In genomic region chr20:49446808-49447207, GRCh38 we compare ENCODE assay signal across 9 cellular contexts. TPM values are rescaled to one million over a fixed set of nuclear protein-coding genes. Genes with fewer than 3 reads are reported as not detected.
DNase-seq lines count a peak whose midpoint lies in the region; ATAC-seq and TF ChIP-seq lines count a peak whose summit lies in the region.
"Had no signal": no experiment of that assay in that cellular context is flagged by ENCODE, and none has a peak within 500 bp of the region (broad histone marks: within the 10 kb centered on the region; RNA-seq: fewer than 3 reads in every experiment).

No MANE protein-coding gene starts in this region.

- H3K4me3 ChIP-seq in MG63 (no peak overlapping the region), dorsolateral prefrontal cortex (peak overlapping the region in 6 of 59 donors; percentile 8 to 37 (median 22)), skeletal muscle tissue (ENCODE audit: low read length in 3 of 3) (no peak overlapping the region)

- H3K27me3 ChIP-seq in MG63 = no peaks in the 10 kb centered on the region
- no peaks in the 10 kb centered on the region for H3K27me3 ChIP-seq in dorsolateral prefrontal cortex
- no peaks in the 10 kb centered on the region for H3K27me3 ChIP-seq in skeletal muscle tissue (ENCODE audit: control insufficient read depth in 3 of 3, insufficient read depth in 3 of 3, low read length in 3 of 3)

- peak; percentile 56 for DNase-seq in MG63
- peak in 8 of 10 donors; percentile 40 to 83 (median 75) for DNase-seq in dorsolateral prefrontal cortex
- peak; percentile 73 for DNase-seq in left kidney (ENCODE audit: low read depth, low spot score)
- no peak for DNase-seq in activated CD8-positive, alpha-beta memory T cell treated with anti-CD3 and anti-CD28 coated beads, Interleukin-2, amount 10 ng/mL, durations not matched to agents 7 days and 5 days
- DNase-seq: NCI-H2171 treated with DMSO at 0.1 percent for 48 hours had no signal

- no peak for ATAC-seq in HG02973 (IDR thresholded peaks at IDR 0.05; ENCODE audit: unreplicated experiment)
- ATAC-seq in HG02642 (IDR thresholded peaks at IDR 0.05; ENCODE audit: poor library complexity, unreplicated experiment) = no peak
- ATAC-seq in activated CD8-positive, alpha-beta memory T cell treated with anti-CD3 and anti-CD28 coated beads, Interleukin-2, amount 10 ng/mL, durations not matched to agents 7 days and 5 days = no peak
- no peak for ATAC-seq in GM18868 (IDR thresholded peaks at IDR 0.05; ENCODE audit: unreplicated experiment)

- H3K27ac ChIP-seq in dorsolateral prefrontal cortex (peak overlapping the region in 52 of 59 donors; percentile 11 to 89 (median 68)), skeletal muscle tissue (ENCODE audit: low read depth, low read length) (peak overlapping the region; percentile 66)

- no peak overlapping the region for H3K4me3 Mint-ChIP-seq in activated CD8-positive, alpha-beta memory T cell treated with anti-CD3 and anti-CD28 coated beads, Interleukin-2, amount 10 ng/mL, durations not matched to agents 7 days and 5 days

- no peak overlapping the region for H3K27ac Mint-ChIP-seq in activated CD8-positive, alpha-beta memory T cell treated with anti-CD3 and anti-CD28 coated beads, Interleukin-2, amount 10 ng/mL, durations not matched to agents 7 days and 5 days

- peak in 1 of 56 donors; percentile 14 for TF ChIP-seq CTCF in dorsolateral prefrontal cortex (IDR thresholded peaks at IDR 0.05 in 54 of 56, conservative IDR thresholded peaks at IDR 0.05 in 2 of 56; ENCODE audit: low read depth in 1 of 56, partially characterized antibody in 56 of 56)

- no peaks in the 10 kb centered on the region for H3K4me1 Mint-ChIP-seq in activated CD8-positive, alpha-beta memory T cell treated with anti-CD3 and anti-CD28 coated beads, Interleukin-2, amount 10 ng/mL, durations not matched to agents 7 days and 5 days

- H3K27me3 Mint-ChIP-seq in activated CD8-positive, alpha-beta memory T cell treated with anti-CD3 and anti-CD28 coated beads, Interleukin-2, amount 10 ng/mL, durations not matched to agents 7 days and 5 days = peaks cover 26% of the 10 kb centered on the region

- intact Hi-C loops in dorsolateral prefrontal cortex (cut with DNase I) = no loop called here

- CTCF ChIA-PET in activated CD8-positive, alpha-beta memory T cell treated with anti-CD3 and anti-CD28 coated beads, Interleukin-2, amount 10 ng/mL, durations not matched to agents 7 days and 5 days (lab: Charles Lee) = no interaction called here

- H3K4me1 ChIP-seq in skeletal muscle tissue (ENCODE audit: control insufficient read depth in 3 of 3, insufficient read depth in 3 of 3, low read length in 3 of 3) = peaks cover 28 to 39% (median 38%) of the 10 kb centered on the region in 3 donors

- H3K36me3 Mint-ChIP-seq in activated CD8-positive, alpha-beta memory T cell treated with anti-CD3 and anti-CD28 coated beads, Interleukin-2, amount 10 ng/mL, durations not matched to agents 7 days and 5 days = no peaks in the 10 kb centered on the region

- H3K36me3 ChIP-seq in MG63 = peaks cover 62% of the 10 kb centered on the region
- no peaks in the 10 kb centered on the region for H3K36me3 ChIP-seq in skeletal muscle tissue (ENCODE audit: control insufficient read depth in 3 of 3, insufficient read depth in 3 of 3, low read length in 3 of 3)

- no peaks in the 10 kb centered on the region for H3K9me3 Mint-ChIP-seq in activated CD8-positive, alpha-beta memory T cell treated with anti-CD3 and anti-CD28 coated beads, Interleukin-2, amount 10 ng/mL, durations not matched to agents 7 days and 5 days (ENCODE audit: low read depth)

- no peak overlapping the region for H3K9ac ChIP-seq in skeletal muscle tissue (ENCODE audit: low read depth in 1 of 3, low read length in 3 of 3)

- H3K9me3 ChIP-seq in MG63 (no peaks in the 10 kb centered on the region), skeletal muscle tissue (ENCODE audit: control insufficient read depth in 3 of 3, low read length in 3 of 3) (no peaks in the 10 kb centered on the region)

RNA-seq across cellular contexts. Expression of gene KCNB1, which starts 35.7 kb away (rescaled TPM):
- total RNA-seq in MG63 (2014; rRNA removed; shearing (Covaris generic); ENCODE audit: low replicate concordance) = 6.5 and 7.0 TPM in 2 replicates
- 100 to 1,000 TPM in 85 of 120 experiments, 10 to 100 TPM in 35; 39.1 to 171 (median 119) TPM for total RNA-seq in dorsolateral prefrontal cortex
- 2.1 TPM for total RNA-seq in skeletal muscle tissue
- total RNA-seq in activated CD8-positive, alpha-beta memory T cell treated with anti-CD3 and anti-CD28 coated beads, Interleukin-2, amount 10 ng/mL, durations not matched to agents 7 days and 5 days = under 1 TPM in 1 of 2 experiments, not detected in 1; 0.05 TPM
